Comparison of ENCODE assay signal across 23 cellular contexts in genomic region chr18:70758780-70759179, GRCh38.
"Had no signal": no experiment of that assay in that cellular context is flagged by ENCODE, and none has a peak within 500 bp of the region (broad histone marks: within the 10 kb centered on the region; RNA-seq: fewer than 3 reads in every experiment).

No MANE protein-coding gene starts in this region.

- H3K4me1 ChIP-seq: colonic mucosa, esophagus muscularis mucosa, esophagus squamous epithelium, foreskin keratinocyte, gastrocnemius medialis, gastroesophageal sphincter, heart left ventricle, heart right ventricle had no signal

- DNase-seq: colonic mucosa; cortex of kidney; dermis blood vessel endothelial cell; dorsolateral prefrontal cortex; effector CD4-positive, alpha-beta T cell; effector CD8-positive, alpha-beta T cell; effector memory CD4-positive, alpha-beta T cell; effector memory CD8-positive, alpha-beta T cell; endodermal cell; erythroblast; esophagus squamous epithelium; foreskin fibroblast; foreskin keratinocyte; foreskin melanocyte; gastrocnemius medialis; glutamatergic neuron; head of caudate nucleus; heart left ventricle; heart right ventricle had no signal

- H3K36me3 ChIP-seq: colonic mucosa, esophagus muscularis mucosa, esophagus squamous epithelium, gastrocnemius medialis, gastroesophageal sphincter, heart left ventricle, heart right ventricle had no signal

- H3K9me3 ChIP-seq: colonic mucosa, esophagus muscularis mucosa, esophagus squamous epithelium, gastrocnemius medialis, gastroesophageal sphincter, heart left ventricle had no signal

- H3K27ac ChIP-seq: colonic mucosa, coronary artery, dorsolateral prefrontal cortex, epithelial cell of prostate, esophagus muscularis mucosa, esophagus squamous epithelium, foreskin keratinocyte, gastrocnemius medialis, gastroesophageal sphincter, heart left ventricle, heart right ventricle had no signal

- H3K4me3 ChIP-seq: colonic mucosa, coronary artery, dorsolateral prefrontal cortex, esophagus muscularis mucosa, esophagus squamous epithelium, gastrocnemius medialis, gastroesophageal sphincter, heart left ventricle, heart right ventricle had no signal

- H3K27me3 ChIP-seq: colonic mucosa, dorsolateral prefrontal cortex, esophagus muscularis mucosa, esophagus squamous epithelium, foreskin keratinocyte, gastrocnemius medialis, heart left ventricle, heart right ventricle had no signal
